Comparison of ENCODE assay signal across 8 cellular contexts in genomic region chr12:58920956-58921861, GRCh38. TPM values are rescaled to one million over a fixed set of nuclear protein-coding genes. Genes with fewer than 3 reads are reported as not detected.
DNase-seq lines count a peak whose midpoint lies in the region; ATAC-seq and TF ChIP-seq lines count a peak whose summit lies in the region.

No MANE protein-coding gene starts in this region.

- DNase-seq in RWPE2 (ENCODE audit: low spot score): no peak
- DNase-seq in fibroblast of the aortic adventitia (ENCODE audit: low read depth): no peak
- DNase-seq in psoas muscle: no peak
- DNase-seq in DMS 273 treated with DMSO at 0.1 percent for 48 hours (lab: John Stamatoyannopoulos, UW): no peak
- DNase-seq in D341Med (ENCODE audit: low spot score): no peak
- DNase-seq in LoVo (ENCODE audit: low spot score): no peak

- peak overlapping the region; percentile 81 for H3K27ac ChIP-seq in RWPE2 (ENCODE audit: poor library complexity, severe bottlenecking)
- peak overlapping the region; percentile 91 for H3K27ac ChIP-seq in psoas muscle

- H3K4me3 ChIP-seq in GM08714 (ENCODE audit: low read length) (peak overlapping the region; percentile 84; the same call in 1 of the 2 replicates), RWPE2 (ENCODE audit: severe bottlenecking) (peak overlapping the region; percentile 51), fibroblast of the aortic adventitia (ENCODE audit: low read depth, low read length) (peak overlapping the region; percentile 94), psoas muscle (peak overlapping the region; percentile 95)

- 57% methylated on average over 15 of the region's 15 CpGs for WGBS in psoas muscle, 3 donors

- no peak for ATAC-seq in RWPE2 (ENCODE audit: low read depth)
- no peak for ATAC-seq in psoas muscle
- no peak for ATAC-seq in HG02623 (IDR thresholded peaks at IDR 0.05; ENCODE audit: unreplicated experiment)

- H3K27me3 ChIP-seq in RWPE2 (ENCODE audit: insufficient read depth, poor library complexity, severe bottlenecking) (no peaks in the 10 kb centered on the region), psoas muscle (ENCODE audit: insufficient read depth in 3 of 3, low read length in 2 of 3) (no peaks in the 10 kb centered on the region)

- H3K4me1 ChIP-seq in RWPE2 (ENCODE audit: insufficient read depth, poor library complexity, severe bottlenecking) (peaks cover 27% of the 10 kb centered on the region), psoas muscle (peaks cover 9% of the 10 kb centered on the region)

- no peaks in the 10 kb centered on the region for H3K36me3 ChIP-seq in RWPE2 (ENCODE audit: low read depth)
- no peaks in the 10 kb centered on the region for H3K36me3 ChIP-seq in psoas muscle (ENCODE audit: insufficient read depth in 1 of 2, low read depth in 1 of 2)

- intact Hi-C loops in psoas muscle (cut with DNase I): no loop called here

- H3K9me3 ChIP-seq in RWPE2 (ENCODE audit: severe bottlenecking): no peaks in the 10 kb centered on the region
- no peaks in the 10 kb centered on the region for H3K9me3 ChIP-seq in psoas muscle

- TF ChIP-seq CTCF in RWPE2 (IDR thresholded peaks at IDR 0.05; ENCODE audit: poor library complexity, severe bottlenecking) (no peak), fibroblast of the aortic adventitia (IDR thresholded peaks at IDR 0.05; ENCODE audit: insufficient read depth, low read length) (no peak), psoas muscle (IDR thresholded peaks at IDR 0.05) (no peak)

RNA-seq across cellular contexts. Expression of gene LRIG3, which starts 0.9 kb away (rescaled TPM):
- 88.8 and 197 TPM in 2 replicates for total RNA-seq in fibroblast of the aortic adventitia (ENCODE audit: low replicate concordance)
- total RNA-seq in psoas muscle: 1 to 10 TPM; 2.9 to 5.1 (median 3.6) TPM
- polyA plus RNA-seq in psoas muscle: 1 to 10 TPM; 1.4 to 2.2 (median 1.7) TPM

Comparison
In these comparisons a context has a peak if more than half of its experiments do, and no peak if none do; other contexts are left out.
1. RNA of gene LRIG3, which starts 0.9 kb away (total RNA-seq): 88.8 to 197 TPM in fibroblast of the aortic adventitia; 2.9 to 5.1 TPM in psoas muscle; every median in the first group is over 10 times any median in the second.
2. Peak in every context shown above with its lines, with median percentiles within 50 percentile points of each other: H3K4me3 ChIP-seq.